8 cellular contexts compared by ENCODE assay signal in the genomic region with DNA sequence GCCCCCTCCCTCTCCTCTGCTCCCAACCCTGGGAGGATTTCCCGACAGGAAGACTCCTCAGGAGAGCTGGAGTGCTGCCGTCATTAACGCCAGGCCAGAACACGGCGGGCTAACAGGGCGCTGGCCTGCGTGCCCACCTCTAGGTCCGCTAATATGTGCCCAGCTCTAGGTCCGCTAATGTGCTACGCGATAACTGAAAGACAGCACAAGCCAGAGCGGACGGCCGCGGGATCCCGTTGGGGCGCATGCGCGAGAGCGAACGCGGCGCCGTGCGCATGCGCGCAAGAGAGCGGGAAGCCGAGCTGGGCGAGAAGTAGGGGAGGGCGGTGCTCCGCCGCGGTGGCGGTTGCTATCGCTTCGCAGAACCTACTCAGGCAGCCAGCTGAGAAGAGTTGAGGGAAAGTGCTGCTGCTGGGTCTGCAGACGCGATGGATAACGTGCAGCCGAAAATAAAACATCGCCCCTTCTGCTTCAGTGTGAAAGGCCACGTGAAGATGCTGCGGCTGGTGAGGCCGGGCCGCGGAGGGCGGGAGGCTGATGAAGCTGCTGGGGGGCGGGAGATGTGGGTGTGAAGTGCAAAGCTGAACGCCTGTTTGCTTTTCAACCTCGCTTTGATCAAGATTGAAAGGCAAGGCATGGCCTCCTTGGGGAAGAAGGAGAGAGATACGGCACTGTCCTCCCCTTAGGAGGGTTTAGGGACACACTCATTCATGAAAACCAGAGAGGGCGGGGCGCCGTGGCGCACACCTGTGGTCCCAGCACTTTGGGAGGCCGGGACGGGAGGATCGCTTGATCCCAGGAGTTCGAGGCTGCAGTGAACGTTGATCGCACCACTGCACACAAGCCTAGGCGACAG. TPM values are rescaled to one million over a fixed set of nuclear protein-coding genes. Genes with fewer than 3 reads are reported as not detected.
DNase-seq lines count a peak whose midpoint lies in the region; ATAC-seq, FAIRE-seq and TF ChIP-seq lines count a peak whose summit lies in the region.

A gene with protein sequence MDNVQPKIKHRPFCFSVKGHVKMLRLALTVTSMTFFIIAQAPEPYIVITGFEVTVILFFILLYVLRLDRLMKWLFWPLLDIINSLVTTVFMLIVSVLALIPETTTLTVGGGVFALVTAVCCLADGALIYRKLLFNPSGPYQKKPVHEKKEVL (plus strand): TSS at position 289 of the 856 bp plus-strand sequence. CDS start 140 bp downstream, at position 429.

- no peaks in the 10 kb centered on the region for H3K9me3 Mint-ChIP-seq in activated B cell treated with CpG ODN at 0.5 μM for 24 hours

- peak within 1 kb of the TSS; percentile 96 for H3K4me3 Mint-ChIP-seq in activated B cell treated with CpG ODN at 0.5 μM for 24 hours

- H3K36me3 Mint-ChIP-seq in activated B cell treated with CpG ODN at 0.5 μM for 24 hours (ENCODE audit: low read depth) = peaks cover 17% of the 10 kb centered on the region

- POLR2A ChIA-PET in AG04449 (lab: Yijun Ruan, JAX) (interaction anchor here (0.7 to 1.7 kb wide), 4 partner anchors 11 to 51 kb away, joined by 3 to 9 read pairs (median 3); no protein-coding TSS in a partner anchor), activated B cell treated with CpG ODN at 0.5 μM for 24 hours (lab: Charles Lee) (interaction anchor here (0.6 to 9.5 kb wide), 20 partner anchors 8 to 1051 kb away, joined by 3 to 162 read pairs (median 4); a partner anchor contains a TSS)

- H3K36me3 ChIP-seq in bronchial epithelial cell (ENCODE audit: control insufficient read depth, insufficient read depth, low read length) = no peaks in the 10 kb centered on the region

- peak; percentile 87 for TF ChIP-seq POLR2A in GM18951 (IDR thresholded peaks at IDR 0.05; ENCODE audit: extremely low read depth, insufficient read depth, insufficient read length)

- FAIRE-seq in bronchial epithelial cell (lab: Jason Lieb, UNC) = no peak

- CTCF ChIA-PET in AG04449 (lab: Yijun Ruan, JAX) = interaction anchor here (1.2 to 2.3 kb wide), 6 partner anchors 11 to 278 kb away, joined by 3 to 9 read pairs (median 6); a partner anchor contains a TSS
- CTCF ChIA-PET in activated B cell treated with CpG ODN at 0.5 μM for 24 hours (lab: Charles Lee) = interaction anchor here (0.9 to 2.0 kb wide), 8 partner anchors 10 to 147 kb away, joined by 3 to 9 read pairs (median 5); no protein-coding TSS in a partner anchor

- H3K4me1 Mint-ChIP-seq in activated B cell treated with CpG ODN at 0.5 μM for 24 hours = peaks cover 74% of the 10 kb centered on the region

- in situ Hi-C loops in GM18951 (cut with MboI; ENCODE audit: low sequenced_read_pairs, unreplicated experiment) = no loop called here

- peak; percentile 16 for DNase-seq in AG04449 (ENCODE audit: low read depth, low spot score)
- peak; percentile 78 for DNase-seq in NCI-H345 (lab: John Stamatoyannopoulos, UW)
- DNase-seq in activated B cell treated with CpG ODN at 0.5 μM for 24 hours = peak; percentile 93
- peak; percentile 76 for DNase-seq in bronchial epithelial cell (ENCODE audit: low read depth)
- peak; percentile 96 for DNase-seq in inferior parietal cortex (ENCODE audit: extremely low spot score)
- DNase-seq in smooth muscle cell of the brain vasculature (ENCODE audit: low read depth, low spot score) = peak; percentile 80

- H3K27me3 Mint-ChIP-seq in activated B cell treated with CpG ODN at 0.5 μM for 24 hours = no peaks in the 10 kb centered on the region

- no peak for TF ChIP-seq CTCF in AG04449 (IDR thresholded peaks at IDR 0.05; ENCODE audit: insufficient read depth, low read length, missing control alignments)
- no peak for TF ChIP-seq CTCF in activated B cell treated with CpG ODN at 0.5 μM for 24 hours (IDR thresholded peaks at IDR 0.05)
- TF ChIP-seq CTCF in bronchial epithelial cell (IDR thresholded peaks at IDR 0.05; ENCODE audit: insufficient read depth, low read length, severe bottlenecking) = no peak

- H3K4me3 ChIP-seq in AG04449 (ENCODE audit: low read depth, low read length) (peak within 1 kb of the TSS; percentile 76), bronchial epithelial cell (ENCODE audit: low read depth, low read length) (peak within 1 kb of the TSS; percentile 49)

- H3K27me3 ChIP-seq in bronchial epithelial cell (ENCODE audit: control insufficient read depth, insufficient read depth, low read length) = no peaks in the 10 kb centered on the region

- ATAC-seq in HG03159 (IDR thresholded peaks at IDR 0.05; ENCODE audit: unreplicated experiment) (peak; percentile 69), activated B cell treated with CpG ODN at 0.5 μM for 24 hours (ENCODE audit: low read depth) (peak; percentile 66)

- H3K27ac Mint-ChIP-seq in activated B cell treated with CpG ODN at 0.5 μM for 24 hours = peak within 1 kb of the TSS; percentile 92

- intact Hi-C loops in activated B cell treated with CpG ODN at 0.5 μM for 24 hours (cut with micrococcal nuclease) = no loop called here

RNA-seq across cellular contexts. Expression of the gene that starts here (rescaled TPM):
- total RNA-seq in activated B cell treated with CpG ODN at 0.5 μM for 24 hours (12.1 and 20.0 TPM in 2 replicates), bronchial epithelial cell (17.7 and 22.6 TPM in 2 replicates)

Comparison
In these comparisons a context has a peak if more than half of its experiments do, and no peak if none do; other contexts are left out.
1. Peak in every context shown above with its lines: DNase-seq, ATAC-seq and H3K4me3 ChIP-seq.
2. DNase-seq: peak in every context shown above with its lines; median percentile 96 in inferior parietal cortex; 93 in activated B cell treated with CpG ODN at 0.5 μM for 24 hours; 80 in smooth muscle cell of the brain vasculature; 78 in NCI-H345; 76 in bronchial epithelial cell; 16 in AG04449.